28 cellular contexts compared by ENCODE assay signal in genomic region chr18:53764086-53764485, GRCh38.
"Had no signal": no experiment of that assay in that cellular context is flagged by ENCODE, and none has a peak within 500 bp of the region (broad histone marks: within the 10 kb centered on the region; RNA-seq: fewer than 3 reads in every experiment).

No MANE protein-coding gene starts in this region.

- ATAC-seq: activated CD4-positive, alpha-beta T cell treated with anti-CD3 and anti-CD28 coated beads for 36 hours; activated CD8-positive, alpha-beta memory T cell treated with anti-CD3 and anti-CD28 coated beads, Interleukin-2, amount 10 ng/mL, durations not matched to agents 7 days and 5 days; activated CD8-positive, alpha-beta T cell treated with anti-CD3 and anti-CD28 coated beads, Interleukin-2, amount 10 ng/mL, durations not matched to agents 7 days and 5 days; activated naive CD8-positive, alpha-beta T cell treated with anti-CD3 and anti-CD28 coated beads, Interleukin-2, amount 50 U/mL, for 24 hours; body of pancreas; effector memory CD8-positive, alpha-beta T cell; foreskin keratinocyte; gastrocnemius medialis; heart right ventricle had no signal

- FAIRE-seq: colon had no signal

- DNase-seq: activated CD4-positive, alpha-beta memory T cell treated with anti-CD3 and anti-CD28 coated beads for 36 hours; activated CD4-positive, alpha-beta T cell treated with anti-CD3 and anti-CD28 coated beads for 36 hours; activated CD4-positive, alpha-beta T cell treated with anti-CD3 and anti-CD28 coated beads, Interleukin-2, amount 10 ng/mL, durations not matched to agents 24 days and 14 days; activated CD4-positive, CD25-positive, alpha-beta regulatory T cell; activated CD4-positive, CD25-positive, alpha-beta regulatory T cell treated with anti-CD3 and anti-CD28 coated beads, Interleukin-2, amount 50 U/mL, for 72 hours; activated CD8-positive, alpha-beta memory T cell treated with anti-CD3 and anti-CD28 coated beads, Interleukin-2, amount 10 ng/mL, durations not matched to agents 7 days and 5 days; activated CD8-positive, alpha-beta memory T cell treated with anti-CD3 and anti-CD28 coated beads, Interleukin-2, amount 50 U/mL, for 4 hours; activated CD8-positive, alpha-beta T cell treated with anti-CD3 and anti-CD28 coated beads, Interleukin-2, amount 10 ng/mL, durations not matched to agents 7 days and 5 days; activated effector memory CD4-positive, alpha-beta T cell treated with anti-CD3 and anti-CD28 coated beads, Interleukin-2, amount 50 U/mL, for 16 hours; activated naive CD4-positive, alpha-beta T cell treated with anti-CD3 and anti-CD28 coated beads for 36 hours; activated naive CD8-positive, alpha-beta T cell treated with anti-CD3 and anti-CD28 coated beads for 36 hours; activated naive CD8-positive, alpha-beta T cell treated with anti-CD3 and anti-CD28 coated beads, Interleukin-2, amount 50 U/mL, for 24 hours; activated T-cell treated with anti-CD3 and anti-CD28 coated beads, Interleukin-2, amount 50 U/mL, for 1 hour; activated T-cell treated with anti-CD3 and anti-CD28 coated beads, Interleukin-2, amount 50 U/mL, for 48 hours; adrenal gland; amygdala; aorta; body of pancreas; caudate nucleus; cortex of kidney; dermis blood vessel endothelial cell; effector CD4-positive, alpha-beta T cell; effector memory CD8-positive, alpha-beta T cell; erythroblast; foreskin keratinocyte; gastrocnemius medialis; heart right ventricle had no signal
